Comparison of ENCODE assay signal across 1 cellular context in genomic region chr3:142447852-142448315, GRCh38.
TF ChIP-seq lines count a peak whose summit lies in the region.

TSS of gene XRN1 (minus strand) at chr3:142448037. CDS start at chr3:142447944, 93 bp downstream.

TF ChIP-seq in HepG2, 621 proteins besides CTCF, POLR2A, EP300 and RAD21 (continued from another document and continues in another):
- TF ChIP-seq HIC2 (CRISPR knock-in tag; IDR thresholded peaks at IDR 0.05; ENCODE audit: low read depth), result no peak
- TF ChIP-seq ZFP41 (CRISPR knock-in tag; IDR thresholded peaks at IDR 0.05; ENCODE audit: borderline replicate concordance), result peak; percentile 49; the same call in 1 of the 2 replicates
- TF ChIP-seq RBFOX2 (IDR thresholded peaks at IDR 0.05; ENCODE audit: low read depth, low read length), result peak; percentile 95
- no peak for TF ChIP-seq BHLHE40 (IDR thresholded peaks at IDR 0.05; ENCODE audit: low read length)
- TF ChIP-seq ZNF605 (CRISPR knock-in tag; IDR thresholded peaks at IDR 0.05), result 0 out of 2 replicates have a peak, but pooled peaks have one; percentile 29
- no peak for TF ChIP-seq BRD4 (CRISPR knock-in tag; IDR thresholded peaks at IDR 0.05)
- TF ChIP-seq MZF1 (CRISPR knock-in tag; IDR thresholded peaks at IDR 0.05; ENCODE audit: borderline replicate concordance), result no peak
- no peak for TF ChIP-seq SATB2 (CRISPR knock-in tag; IDR thresholded peaks at IDR 0.05)
- no peak for TF ChIP-seq ZNF431 (CRISPR knock-in tag; IDR thresholded peaks at IDR 0.05; ENCODE audit: borderline replicate concordance, low read depth)
- TF ChIP-seq POLR2AphosphoS5 (IDR thresholded peaks at IDR 0.05; ENCODE audit: low read depth, low read length), result peak; percentile 91
- TF ChIP-seq CCAR2 (optimal IDR thresholded peaks at IDR 0.05; ENCODE audit: low read depth, low read length), result no peak
- TF ChIP-seq ZNF678 (CRISPR knock-in tag; IDR thresholded peaks at IDR 0.05), result no peak
- no peak for TF ChIP-seq ZMAT3 (CRISPR knock-in tag; conservative IDR thresholded peaks at IDR 0.05)
- TF ChIP-seq TBX3 (IDR thresholded peaks at IDR 0.05; ENCODE audit: borderline replicate concordance), result no peak
- no peak for TF ChIP-seq ZNF260 (CRISPR knock-in tag; IDR thresholded peaks at IDR 0.05; ENCODE audit: borderline replicate concordance, low read depth)
- peak; percentile 42; the same call in 1 of the 2 replicates for TF ChIP-seq ZNF749 (CRISPR knock-in tag; IDR thresholded peaks at IDR 0.05; ENCODE audit: borderline replicate concordance)
- TF ChIP-seq ZNF446 (CRISPR knock-in tag; IDR thresholded peaks at IDR 0.05), result no peak; the same call in 1 of the 2 replicates
- no peak for TF ChIP-seq KLF13 (CRISPR knock-in tag; IDR thresholded peaks at IDR 0.05)
- TF ChIP-seq, protein P1, sequence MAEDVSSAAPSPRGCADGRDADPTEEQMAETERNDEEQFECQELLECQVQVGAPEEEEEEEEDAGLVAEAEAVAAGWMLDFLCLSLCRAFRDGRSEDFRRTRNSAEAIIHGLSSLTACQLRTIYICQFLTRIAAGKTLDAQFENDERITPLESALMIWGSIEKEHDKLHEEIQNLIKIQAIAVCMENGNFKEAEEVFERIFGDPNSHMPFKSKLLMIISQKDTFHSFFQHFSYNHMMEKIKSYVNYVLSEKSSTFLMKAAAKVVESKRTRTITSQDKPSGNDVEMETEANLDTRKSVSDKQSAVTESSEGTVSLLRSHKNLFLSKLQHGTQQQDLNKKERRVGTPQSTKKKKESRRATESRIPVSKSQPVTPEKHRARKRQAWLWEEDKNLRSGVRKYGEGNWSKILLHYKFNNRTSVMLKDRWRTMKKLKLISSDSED (CRISPR knock-in tag; IDR thresholded peaks at IDR 0.05), result no peak
- no peak; the same call in 1 of the 2 replicates for TF ChIP-seq ZNF510 (CRISPR knock-in tag; IDR thresholded peaks at IDR 0.05; ENCODE audit: low read depth)
- no peak for TF ChIP-seq PHF5A (CRISPR knock-in tag; IDR thresholded peaks at IDR 0.05; ENCODE audit: low read depth, unreplicated experiment)
- TF ChIP-seq RELA (CRISPR knock-in tag; IDR thresholded peaks at IDR 0.05), result no peak
- TF ChIP-seq, protein P2, sequence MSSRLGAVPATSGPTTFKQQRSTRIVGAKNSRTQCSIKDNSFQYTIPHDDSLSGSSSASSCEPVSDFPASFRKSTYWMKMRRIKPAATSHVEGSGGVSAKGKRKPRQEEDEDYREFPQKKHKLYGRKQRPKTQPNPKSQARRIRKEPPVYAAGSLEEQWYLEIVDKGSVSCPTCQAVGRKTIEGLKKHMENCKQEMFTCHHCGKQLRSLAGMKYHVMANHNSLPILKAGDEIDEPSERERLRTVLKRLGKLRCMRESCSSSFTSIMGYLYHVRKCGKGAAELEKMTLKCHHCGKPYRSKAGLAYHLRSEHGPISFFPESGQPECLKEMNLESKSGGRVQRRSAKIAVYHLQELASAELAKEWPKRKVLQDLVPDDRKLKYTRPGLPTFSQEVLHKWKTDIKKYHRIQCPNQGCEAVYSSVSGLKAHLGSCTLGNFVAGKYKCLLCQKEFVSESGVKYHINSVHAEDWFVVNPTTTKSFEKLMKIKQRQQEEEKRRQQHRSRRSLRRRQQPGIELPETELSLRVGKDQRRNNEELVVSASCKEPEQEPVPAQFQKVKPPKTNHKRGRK (CRISPR knock-in tag; IDR thresholded peaks at IDR 0.05), result 0 out of 2 replicates have a peak, but pooled peaks have one; percentile 14
- TF ChIP-seq ZNF343 (CRISPR knock-in tag; IDR thresholded peaks at IDR 0.05), result 0 out of 2 replicates have a peak, but pooled peaks have one; percentile 43
- TF ChIP-seq ARNT (IDR thresholded peaks at IDR 0.05), result no peak
- no peak for TF ChIP-seq ARID2 (CRISPR knock-in tag; IDR thresholded peaks at IDR 0.05; ENCODE audit: borderline replicate concordance)
- TF ChIP-seq FOXK2 (IDR thresholded peaks at IDR 0.05), result peak; percentile 61; the same call in 1 of the 2 replicates
- TF ChIP-seq CAMTA2 (CRISPR knock-in tag; IDR thresholded peaks at IDR 0.05; ENCODE audit: borderline replicate concordance), result no peak
- no peak for TF ChIP-seq SOX6 (IDR thresholded peaks at IDR 0.05)
- peak; percentile 69 for TF ChIP-seq SOX6 (CRISPR knock-in tag; IDR thresholded peaks at IDR 0.05)
- no peak for TF ChIP-seq ZBTB44 (CRISPR knock-in tag; IDR thresholded peaks at IDR 0.05)
- no peak for TF ChIP-seq ZNF660 (CRISPR knock-in tag; IDR thresholded peaks at IDR 0.05; ENCODE audit: borderline replicate concordance, low read depth)
- no peak for TF ChIP-seq ZNF256 (CRISPR knock-in tag; conservative IDR thresholded peaks at IDR 0.05)
- no peak for TF ChIP-seq ZNF772 (CRISPR knock-in tag; IDR thresholded peaks at IDR 0.05)
- TF ChIP-seq, protein P3, sequence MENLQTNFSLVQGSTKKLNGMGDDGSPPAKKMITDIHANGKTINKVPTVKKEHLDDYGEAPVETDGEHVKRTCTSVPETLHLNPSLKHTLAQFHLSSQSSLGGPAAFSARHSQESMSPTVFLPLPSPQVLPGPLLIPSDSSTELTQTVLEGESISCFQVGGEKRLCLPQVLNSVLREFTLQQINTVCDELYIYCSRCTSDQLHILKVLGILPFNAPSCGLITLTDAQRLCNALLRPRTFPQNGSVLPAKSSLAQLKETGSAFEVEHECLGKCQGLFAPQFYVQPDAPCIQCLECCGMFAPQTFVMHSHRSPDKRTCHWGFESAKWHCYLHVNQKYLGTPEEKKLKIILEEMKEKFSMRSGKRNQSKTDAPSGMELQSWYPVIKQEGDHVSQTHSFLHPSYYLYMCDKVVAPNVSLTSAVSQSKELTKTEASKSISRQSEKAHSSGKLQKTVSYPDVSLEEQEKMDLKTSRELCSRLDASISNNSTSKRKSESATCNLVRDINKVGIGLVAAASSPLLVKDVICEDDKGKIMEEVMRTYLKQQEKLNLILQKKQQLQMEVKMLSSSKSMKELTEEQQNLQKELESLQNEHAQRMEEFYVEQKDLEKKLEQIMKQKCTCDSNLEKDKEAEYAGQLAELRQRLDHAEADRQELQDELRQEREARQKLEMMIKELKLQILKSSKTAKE (CRISPR knock-in tag; IDR thresholded peaks at IDR 0.05; ENCODE audit: borderline replicate concordance), result no peak
- TF ChIP-seq RNF219 (CRISPR knock-in tag; IDR thresholded peaks at IDR 0.05), result no peak
- peak; percentile 56; the same call in 1 of the 2 replicates for TF ChIP-seq DMAP1 (CRISPR knock-in tag; IDR thresholded peaks at IDR 0.05)
- TF ChIP-seq SP2 (CRISPR knock-in tag; IDR thresholded peaks at IDR 0.05), result no peak
- TF ChIP-seq, protein P4, sequence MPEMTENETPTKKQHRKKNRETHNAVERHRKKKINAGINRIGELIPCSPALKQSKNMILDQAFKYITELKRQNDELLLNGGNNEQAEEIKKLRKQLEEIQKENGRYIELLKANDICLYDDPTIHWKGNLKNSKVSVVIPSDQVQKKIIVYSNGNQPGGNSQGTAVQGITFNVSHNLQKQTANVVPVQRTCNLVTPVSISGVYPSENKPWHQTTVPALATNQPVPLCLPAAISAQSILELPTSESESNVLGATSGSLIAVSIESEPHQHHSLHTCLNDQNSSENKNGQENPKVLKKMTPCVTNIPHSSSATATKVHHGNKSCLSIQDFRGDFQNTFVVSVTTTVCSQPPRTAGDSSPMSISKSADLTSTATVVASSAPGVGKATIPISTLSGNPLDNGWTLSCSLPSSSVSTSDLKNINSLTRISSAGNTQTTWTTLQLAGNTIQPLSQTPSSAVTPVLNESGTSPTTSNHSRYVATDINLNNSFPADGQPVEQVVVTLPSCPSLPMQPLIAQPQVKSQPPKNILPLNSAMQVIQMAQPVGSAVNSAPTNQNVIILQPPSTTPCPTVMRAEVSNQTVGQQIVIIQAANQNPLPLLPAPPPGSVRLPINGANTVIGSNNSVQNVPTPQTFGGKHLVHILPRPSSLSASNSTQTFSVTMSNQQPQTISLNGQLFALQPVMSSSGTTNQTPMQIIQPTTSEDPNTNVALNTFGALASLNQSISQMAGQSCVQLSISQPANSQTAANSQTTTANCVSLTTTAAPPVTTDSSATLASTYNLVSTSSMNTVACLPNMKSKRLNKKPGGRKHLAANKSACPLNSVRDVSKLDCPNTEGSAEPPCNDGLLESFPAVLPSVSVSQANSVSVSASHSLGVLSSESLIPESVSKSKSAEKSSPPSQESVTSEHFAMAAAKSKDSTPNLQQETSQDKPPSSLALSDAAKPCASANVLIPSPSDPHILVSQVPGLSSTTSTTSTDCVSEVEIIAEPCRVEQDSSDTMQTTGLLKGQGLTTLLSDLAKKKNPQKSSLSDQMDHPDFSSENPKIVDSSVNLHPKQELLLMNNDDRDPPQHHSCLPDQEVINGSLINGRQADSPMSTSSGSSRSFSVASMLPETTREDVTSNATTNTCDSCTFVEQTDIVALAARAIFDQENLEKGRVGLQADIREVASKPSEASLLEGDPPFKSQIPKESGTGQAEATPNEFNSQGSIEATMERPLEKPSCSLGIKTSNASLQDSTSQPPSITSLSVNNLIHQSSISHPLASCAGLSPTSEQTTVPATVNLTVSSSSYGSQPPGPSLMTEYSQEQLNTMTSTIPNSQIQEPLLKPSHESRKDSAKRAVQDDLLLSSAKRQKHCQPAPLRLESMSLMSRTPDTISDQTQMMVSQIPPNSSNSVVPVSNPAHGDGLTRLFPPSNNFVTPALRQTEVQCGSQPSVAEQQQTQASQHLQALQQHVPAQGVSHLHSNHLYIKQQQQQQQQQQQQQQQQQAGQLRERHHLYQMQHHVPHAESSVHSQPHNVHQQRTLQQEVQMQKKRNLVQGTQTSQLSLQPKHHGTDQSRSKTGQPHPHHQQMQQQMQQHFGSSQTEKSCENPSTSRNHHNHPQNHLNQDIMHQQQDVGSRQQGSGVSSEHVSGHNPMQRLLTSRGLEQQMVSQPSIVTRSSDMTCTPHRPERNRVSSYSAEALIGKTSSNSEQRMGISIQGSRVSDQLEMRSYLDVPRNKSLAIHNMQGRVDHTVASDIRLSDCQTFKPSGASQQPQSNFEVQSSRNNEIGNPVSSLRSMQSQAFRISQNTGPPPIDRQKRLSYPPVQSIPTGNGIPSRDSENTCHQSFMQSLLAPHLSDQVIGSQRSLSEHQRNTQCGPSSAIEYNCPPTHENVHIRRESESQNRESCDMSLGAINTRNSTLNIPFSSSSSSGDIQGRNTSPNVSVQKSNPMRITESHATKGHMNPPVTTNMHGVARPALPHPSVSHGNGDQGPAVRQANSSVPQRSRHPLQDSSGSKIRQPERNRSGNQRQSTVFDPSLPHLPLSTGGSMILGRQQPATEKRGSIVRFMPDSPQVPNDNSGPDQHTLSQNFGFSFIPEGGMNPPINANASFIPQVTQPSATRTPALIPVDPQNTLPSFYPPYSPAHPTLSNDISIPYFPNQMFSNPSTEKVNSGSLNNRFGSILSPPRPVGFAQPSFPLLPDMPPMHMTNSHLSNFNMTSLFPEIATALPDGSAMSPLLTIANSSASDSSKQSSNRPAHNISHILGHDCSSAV (CRISPR knock-in tag; IDR thresholded peaks at IDR 0.05; ENCODE audit: borderline replicate concordance), result no peak
